8 cellular contexts compared by ENCODE assay signal in the genomic region with DNA sequence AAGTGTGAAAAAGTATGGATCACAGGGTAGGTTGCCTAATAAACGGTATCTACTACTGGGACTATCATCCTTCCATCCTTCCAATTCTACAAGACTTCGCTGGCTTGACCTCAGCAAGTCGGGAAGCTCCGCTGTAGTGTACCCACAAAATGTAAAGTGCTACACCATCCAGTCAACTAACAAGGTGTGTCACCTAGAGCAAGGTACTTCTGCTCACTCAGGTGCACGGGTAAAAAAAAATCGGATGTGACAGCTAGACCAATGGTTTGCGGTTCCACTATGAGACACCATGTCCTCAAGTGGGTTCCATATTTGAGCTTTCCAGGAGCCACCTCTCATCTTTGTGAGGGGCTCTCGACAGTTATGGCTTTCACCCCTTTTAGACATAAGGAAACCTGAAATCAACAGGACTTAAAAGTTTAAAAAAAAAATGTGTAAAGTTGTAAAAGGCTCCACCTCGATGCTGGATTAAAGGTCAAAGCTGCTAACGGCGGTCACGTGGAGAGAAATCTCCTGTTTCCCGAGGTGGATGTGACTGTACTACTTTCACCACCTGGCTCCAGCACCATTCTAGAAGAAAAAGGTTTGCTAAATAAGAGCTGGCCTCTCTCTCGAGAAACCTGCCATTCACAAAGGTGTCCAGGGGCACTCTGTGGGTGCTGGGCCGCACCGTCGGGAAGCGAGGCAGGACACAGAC. TPM values are rescaled to one million over a fixed set of nuclear protein-coding genes. Genes with fewer than 3 reads are reported as not detected.
DNase-seq lines count a peak whose midpoint lies in the region; ATAC-seq and TF ChIP-seq lines count a peak whose summit lies in the region.

No MANE protein-coding gene starts in this region.

- peaks cover 3% of the 10 kb centered on the region for H3K36me3 ChIP-seq in endocrine pancreas (ENCODE audit: control insufficient read depth, insufficient read depth, low read length)

- no peaks in the 10 kb centered on the region for H3K27me3 Mint-ChIP-seq in osteocyte (ENCODE audit: unreplicated experiment)

- peak overlapping the region; percentile 93 for H3K27ac Mint-ChIP-seq in osteocyte (ENCODE audit: unreplicated experiment)

- H3K4me3 ChIP-seq in endocrine pancreas (ENCODE audit: control insufficient read depth, insufficient read depth, low read length): peak overlapping the region; percentile 64

- peaks cover 46% of the 10 kb centered on the region for H3K36me3 Mint-ChIP-seq in osteocyte (ENCODE audit: unreplicated experiment)

- ATAC-seq in GM18519 (IDR thresholded peaks at IDR 0.05; ENCODE audit: low FRiP score, unreplicated experiment) (no peak), GM19455 (IDR thresholded peaks at IDR 0.05; ENCODE audit: unreplicated experiment) (no peak)

- H3K4me1 Mint-ChIP-seq in osteocyte (ENCODE audit: unreplicated experiment): peaks cover 60% of the 10 kb centered on the region

- no peaks in the 10 kb centered on the region for H3K9me3 Mint-ChIP-seq in osteocyte (ENCODE audit: unreplicated experiment)

- H3K9me3 ChIP-seq in endocrine pancreas (ENCODE audit: control insufficient read depth, low read length): no peaks in the 10 kb centered on the region

- DNase-seq in NCI-H2107 (lab: John Stamatoyannopoulos, UW) (peak; percentile 26), NCI-H2107 treated with DMSO at 0.1 percent for 48 hours (lab: John Stamatoyannopoulos, UW; ENCODE audit: unreplicated experiment) (no peak), OCI-M1 (lab: John Stamatoyannopoulos, UW) (peak; percentile 30), osteocyte (ENCODE audit: extremely low spot score, unreplicated experiment) (no peak), cerebellar nuclear complex (lab: John Stamatoyannopoulos, UW) (no peak)

- H3K4me1 ChIP-seq in endocrine pancreas (ENCODE audit: control insufficient read depth, insufficient read depth, low read length): peaks cover 45% of the 10 kb centered on the region

- H3K9ac ChIP-seq in endocrine pancreas (ENCODE audit: control insufficient read depth, insufficient read depth, low read length): peak overlapping the region; percentile 54

- H3K4me3 Mint-ChIP-seq in osteocyte (ENCODE audit: unreplicated experiment): peak overlapping the region; percentile 94

- no peak for TF ChIP-seq CTCF in osteocyte (IDR thresholded peaks at IDR 0.05)

- no peaks in the 10 kb centered on the region for H3K27me3 ChIP-seq in endocrine pancreas (ENCODE audit: control insufficient read depth, insufficient read depth, low read length)

RNA-seq across cellular contexts. Expression of gene ATP5F1E, which starts 0.7 kb away (rescaled TPM):
- 66.7 and 68.2 TPM in 2 replicates for total RNA-seq in osteocyte

RNA-seq across cellular contexts. Expression of gene PRELID3B, which starts 11.1 kb away (rescaled TPM):
- total RNA-seq in osteocyte: 38.8 and 45.1 TPM in 2 replicates

RNA-seq across cellular contexts. Expression of gene TUBB1, which starts 12.2 kb away (rescaled TPM):
- not detected in 2 replicates for total RNA-seq in osteocyte

RNA-seq across cellular contexts. Expression of gene CTSZ, which starts 24.4 kb away (rescaled TPM):
- total RNA-seq in osteocyte: 17.2 and 17.5 TPM in 2 replicates

RNA-seq across cellular contexts. Expression of gene NELFCD, which starts 50.4 kb away (rescaled TPM):
- 60.9 and 64.5 TPM in 2 replicates for total RNA-seq in osteocyte

Comparison
In these comparisons a context has a peak if more than half of its experiments do, and no peak if none do; other contexts are left out.
1. DNase-seq: peak in NCI-H2107 (single experiment) and OCI-M1 (single experiment); none in NCI-H2107 treated with DMSO at 0.1 percent for 48 hours (single experiment), osteocyte (single experiment) and cerebellar nuclear complex (0 of 2).